9 cellular contexts compared by ENCODE assay signal in the genomic region with DNA sequence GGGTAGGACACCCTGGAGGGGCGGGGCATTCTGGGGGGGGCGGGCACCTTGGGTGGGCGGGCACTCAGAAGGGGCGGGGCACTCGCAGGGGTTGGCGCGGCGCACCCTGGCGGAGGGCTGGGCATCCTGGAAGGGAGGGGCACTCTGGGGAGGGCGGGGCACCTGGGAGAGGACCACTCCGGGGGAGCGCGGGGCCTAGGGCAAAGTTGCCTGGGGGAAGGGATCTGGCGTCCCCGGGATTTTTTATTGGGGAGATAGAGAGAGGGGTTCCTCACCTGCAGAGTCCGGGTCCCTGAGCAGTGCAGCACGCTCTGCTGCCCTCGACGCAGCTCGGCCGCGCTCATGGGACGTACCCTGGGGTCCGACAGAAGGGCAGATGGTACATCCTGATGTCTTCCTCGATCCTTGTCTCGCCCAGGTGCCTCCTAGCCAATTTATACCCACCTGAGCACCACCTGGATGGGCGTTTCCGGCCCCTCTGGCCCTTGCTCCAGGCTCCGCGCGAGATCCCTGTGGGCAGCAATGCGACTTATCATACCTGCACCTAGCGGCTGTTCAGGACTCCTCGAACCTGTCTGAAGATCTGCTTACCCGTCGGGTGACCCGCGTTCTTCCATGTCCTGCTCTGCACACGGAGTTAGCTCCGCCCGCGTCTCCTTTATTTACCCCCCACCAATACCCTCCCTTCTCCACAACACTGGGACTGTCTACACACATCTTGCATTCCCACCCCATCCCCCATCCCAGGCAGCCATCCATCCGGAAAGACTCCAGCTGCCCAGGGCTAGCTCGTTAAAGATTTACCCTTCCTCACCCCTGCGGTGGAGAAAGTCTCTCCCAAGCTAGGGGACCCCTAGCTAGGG. TPM values are rescaled to one million over a fixed set of nuclear protein-coding genes. Genes with fewer than 3 reads are reported as not detected.
A peak's percentile ranks its signal among the peaks of the same experiment; 100 is the strongest.
DNase-seq lines count a peak whose midpoint lies in the region; ATAC-seq lines count a peak whose summit lies in the region.
"Had no signal": no experiment of that assay in that cellular context is flagged by ENCODE, and none has a peak within 500 bp of the region (broad histone marks: within the 10 kb centered on the region; RNA-seq: fewer than 3 reads in every experiment).

A gene (minus strand): TSS at position 633 of the 863 bp plus-strand sequence. CDS start 16 bp downstream, at position 617.

- H3K27ac Mint-ChIP-seq in activated naive CD4-positive, alpha-beta T cell treated with anti-CD3 and anti-CD28 coated beads for 36 hours = no peak within 1 kb of the TSS

- H3K4me3 ChIP-seq in rectal smooth muscle tissue (ENCODE audit: low read length) = peak within 1 kb of the TSS; percentile 14

- ATAC-seq in left cardiac atrium = peak; percentile 80 to 83
- no peak for ATAC-seq in HG02588 (IDR thresholded peaks at IDR 0.05; ENCODE audit: unreplicated experiment)
- ATAC-seq in GM21529 (IDR thresholded peaks at IDR 0.05; ENCODE audit: unreplicated experiment) = no peak

- H3K4me3 Mint-ChIP-seq in activated naive CD4-positive, alpha-beta T cell treated with anti-CD3 and anti-CD28 coated beads for 36 hours = no peak within 1 kb of the TSS

- CTCF ChIA-PET in activated naive CD4-positive, alpha-beta T cell treated with anti-CD3 and anti-CD28 coated beads for 36 hours (lab: Charles Lee) = interaction anchor here (1.1 to 1.5 kb wide), 2 partner anchors 11 to 16 kb away, joined by 3 to 6 read pairs; no protein-coding TSS in a partner anchor

- H3K9me3 Mint-ChIP-seq in activated naive CD4-positive, alpha-beta T cell treated with anti-CD3 and anti-CD28 coated beads for 36 hours = peaks cover 7% of the 10 kb centered on the region

- H3K27me3 ChIP-seq in rectal smooth muscle tissue (ENCODE audit: control insufficient read depth, insufficient read depth, low read length) = no peaks in the 10 kb centered on the region

- no peak within 1 kb of the TSS for H3K9ac ChIP-seq in rectal smooth muscle tissue (ENCODE audit: low read length)

- H3K27ac ChIP-seq in rectal smooth muscle tissue (ENCODE audit: low read depth, low read length) = no peak within 1 kb of the TSS

- H3K4me1 ChIP-seq in rectal smooth muscle tissue (ENCODE audit: control insufficient read depth, insufficient read depth, low read length) = no peaks in the 10 kb centered on the region

- DNase-seq in activated naive CD4-positive, alpha-beta T cell treated with anti-CD3 and anti-CD28 coated beads for 36 hours = peak; percentile 18
- DNase-seq in activated naive CD4-positive, alpha-beta T cell treated with Interleukin-2 at 50 U/mL for 16 hours = no peak
- DNase-seq in activated T-cell treated with anti-CD3 and anti-CD28 coated beads, Interleukin-2, amount 50 U/mL, for 1 hour = peak; percentile 27
- DNase-seq in left cardiac atrium (peak; percentile 37), NCI-H187 treated with DMSO at 0.1 percent for 48 hours (lab: John Stamatoyannopoulos, UW) (no peak)

- peaks cover 6% of the 10 kb centered on the region for H3K4me1 Mint-ChIP-seq in activated naive CD4-positive, alpha-beta T cell treated with anti-CD3 and anti-CD28 coated beads for 36 hours (ENCODE audit: low read depth)

- no peaks in the 10 kb centered on the region for H3K36me3 ChIP-seq in rectal smooth muscle tissue (ENCODE audit: control insufficient read depth, insufficient read depth, low read length)

- H3K36me3 Mint-ChIP-seq in activated naive CD4-positive, alpha-beta T cell treated with anti-CD3 and anti-CD28 coated beads for 36 hours (ENCODE audit: low read depth) = no peaks in the 10 kb centered on the region

- intact Hi-C loops in activated naive CD4-positive, alpha-beta T cell treated with anti-CD3 and anti-CD28 coated beads for 36 hours (cut with micrococcal nuclease) = no loop called here
- intact Hi-C loops in left cardiac atrium (cut with DNase I) = loop anchor here in 1 of 2 donors (5.0 kb wide), 1 partner anchor 193 kb away; no protein-coding TSS in a partner anchor

- peaks cover 35% of the 10 kb centered on the region for H3K27me3 Mint-ChIP-seq in activated naive CD4-positive, alpha-beta T cell treated with anti-CD3 and anti-CD28 coated beads for 36 hours (ENCODE audit: low read depth)

RNA-seq across cellular contexts. Expression of the gene that starts here (rescaled TPM):
- not detected for total RNA-seq in activated naive CD4-positive, alpha-beta T cell treated with anti-CD3 and anti-CD28 coated beads for 36 hours
- total RNA-seq in left cardiac atrium = under 1 TPM in 1 of 2 donors, not detected in 1; 0.09 TPM
- total RNA-seq: activated CD8-positive, alpha-beta memory T cell treated with anti-CD3 and anti-CD28 coated beads for 36 hours had no signal

Comparison
In these comparisons a context has a peak if more than half of its experiments do, and no peak if none do; other contexts are left out.
1. Peak in DNase-seq in activated naive CD4-positive, alpha-beta T cell treated with anti-CD3 and anti-CD28 coated beads for 36 hours; RNA of the gene not detected or under 1 TPM.
2. Peak in DNase-seq and ATAC-seq in left cardiac atrium; RNA of the gene not detected or under 1 TPM.